Comparison of ENCODE assay signal across 9 cellular contexts in the genomic region with DNA sequence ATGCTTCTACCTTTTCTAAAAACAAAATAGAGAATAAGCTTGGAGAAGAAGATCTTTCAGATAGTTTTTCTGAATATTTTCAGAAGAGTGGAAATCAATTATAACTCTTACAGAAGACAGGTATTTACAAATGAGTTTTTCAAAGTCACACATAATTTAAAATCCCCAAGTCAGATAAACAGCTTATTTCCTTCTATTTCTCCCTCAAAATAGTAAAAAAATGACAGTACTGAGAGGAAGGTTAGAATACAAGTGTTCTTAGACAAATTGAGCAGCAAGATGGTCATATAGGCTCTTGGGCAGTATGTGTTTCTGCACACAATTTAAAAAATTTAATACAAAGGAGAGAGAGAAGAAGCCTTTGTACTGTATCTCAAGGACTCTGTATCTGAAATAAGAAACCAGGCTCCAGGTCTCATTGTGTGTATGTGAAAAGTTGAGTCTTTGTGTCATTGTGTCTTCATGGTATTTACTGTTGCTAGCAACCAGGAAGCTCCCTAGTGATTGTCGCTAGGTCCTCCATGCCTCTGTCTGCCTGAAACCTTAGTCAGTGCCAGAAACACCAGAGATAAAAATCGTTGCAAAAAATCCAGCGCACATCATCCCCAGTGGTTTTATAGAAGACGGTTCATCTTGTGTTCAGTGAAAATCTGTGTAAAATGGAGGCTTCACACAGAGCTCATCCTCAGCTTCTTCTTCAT. TPM values are rescaled to one million over a fixed set of nuclear protein-coding genes. Genes with fewer than 3 reads are reported as not detected.
DNase-seq lines count a peak whose midpoint lies in the region; ATAC-seq lines count a peak whose summit lies in the region.
"Had no signal": no experiment of that assay in that cellular context is flagged by ENCODE, and none has a peak within 500 bp of the region (broad histone marks: within the 10 kb centered on the region; RNA-seq: fewer than 3 reads in every experiment).

No MANE protein-coding gene starts in this region.

- no peaks in the 10 kb centered on the region for H3K27me3 ChIP-seq in BLaER1 treated with 17β-estradiol and CSF1 and Interleukin-3, amounts not matched to agents 10 nM and 100 nM
- H3K27me3 ChIP-seq in trophoblast cell (ENCODE audit: insufficient read depth, low read length): no peaks in the 10 kb centered on the region

- DNase-seq in KBM-7 (peak; percentile 54), SK-N-DZ (ENCODE audit: low spot score) (peak; percentile 54), fibroblast of peridontal ligament (ENCODE audit: extremely low read depth) (peak; percentile 45), trophoblast cell (peak; percentile 89 to 96), mesenteric fat pad (ENCODE audit: low spot score) (no peak)
- DNase-seq in stimulated activated CD4-positive, alpha-beta T cell treated with anti-CD3 and anti-CD28 coated beads, Interleukin-4, amount 100 ng/mL, for 4 hours: no peak
- DNase-seq: activated naive CD8-positive, alpha-beta T cell treated with anti-CD3 and anti-CD28 coated beads, Interleukin-2, amount 10 ng/mL, durations not matched to agents 7 days and 5 days had no signal

- H3K4me1 ChIP-seq in BLaER1 treated with 17β-estradiol and CSF1 and Interleukin-3, amounts not matched to agents 10 nM and 100 nM: peaks cover 24 to 51% (median 30%) of the 10 kb centered on the region in 10 experiments
- no peaks in the 10 kb centered on the region for H3K4me1 ChIP-seq in trophoblast cell (ENCODE audit: control insufficient read depth in 1 of 2, insufficient read depth in 2 of 2, low read length in 2 of 2)

- no peak overlapping the region for H2AK5ac ChIP-seq in trophoblast cell (ENCODE audit: low read length)

- no peak overlapping the region for H3K18ac ChIP-seq in trophoblast cell (ENCODE audit: low read length)

- no peaks in the 10 kb centered on the region for H4K20me1 ChIP-seq in BLaER1 treated with 17β-estradiol and CSF1 and Interleukin-3, amounts not matched to agents 10 nM and 100 nM

- no peak overlapping the region for H3K14ac ChIP-seq in trophoblast cell (ENCODE audit: low read length)

- H2AFZ ChIP-seq in trophoblast cell (ENCODE audit: insufficient read depth, low read length, poor library complexity): no peak overlapping the region

- H4K91ac ChIP-seq in trophoblast cell (ENCODE audit: low read depth, low read length): no peak overlapping the region

- in situ Hi-C loops in KBM-7 (cut with MboI; ENCODE audit: low pct_unique_long_range_greater_than_20kb, low sequenced_read_pairs): no loop called here

- ATAC-seq in HG02938 (IDR thresholded peaks at IDR 0.05; ENCODE audit: unreplicated experiment): no peak

- WGBS in trophoblast cell (ENCODE audit: extremely low coverage, insufficient coverage, insufficient read length): no CpG with 5 or more reads among the region's 4 CpGs

- H4K12ac ChIP-seq in trophoblast cell (ENCODE audit: low read depth, low read length): no peak overlapping the region

- H3K4ac ChIP-seq in trophoblast cell (ENCODE audit: low read depth, low read length): no peak overlapping the region

- H3K4me2 ChIP-seq in BLaER1 treated with 17β-estradiol and CSF1 and Interleukin-3, amounts not matched to agents 10 nM and 100 nM: peak overlapping the region; percentile 34 to 79 (median 62)
- no peak overlapping the region for H3K4me2 ChIP-seq in trophoblast cell (ENCODE audit: low read length)

- H3K4me3 ChIP-seq in BLaER1 treated with 17β-estradiol and CSF1 and Interleukin-3, amounts not matched to agents 10 nM and 100 nM: peak overlapping the region in 1 of 10 experiments; percentile 20; a peak in 2 of 20 replicates
- H3K4me3 ChIP-seq in trophoblast cell (ENCODE audit: low read depth, low read length): no peak overlapping the region

- no peak overlapping the region for H2BK5ac ChIP-seq in trophoblast cell (ENCODE audit: low read depth, low read length, poor library complexity)

- H3K23ac ChIP-seq in trophoblast cell (ENCODE audit: low read length): no peak overlapping the region

- no peak overlapping the region for H4K8ac ChIP-seq in trophoblast cell (ENCODE audit: low read depth, low read length)

- H2BK120ac ChIP-seq in trophoblast cell (ENCODE audit: insufficient read depth, low read length, poor library complexity): no peak overlapping the region

- peak overlapping the region in 3 of 11 experiments; percentile 10 to 47 (median 30); a peak in 5 of 22 replicates for H3K9ac ChIP-seq in BLaER1 treated with 17β-estradiol and CSF1 and Interleukin-3, amounts not matched to agents 10 nM and 100 nM
- H3K9ac ChIP-seq in trophoblast cell (ENCODE audit: low read length): no peak overlapping the region

- no peaks in the 10 kb centered on the region for H3K36me3 ChIP-seq in BLaER1 treated with 17β-estradiol and CSF1 and Interleukin-3, amounts not matched to agents 10 nM and 100 nM
- H3K36me3 ChIP-seq in trophoblast cell (ENCODE audit: control insufficient read depth in 1 of 2, insufficient read depth in 2 of 2, low read length in 2 of 2): no peaks in the 10 kb centered on the region

- no peaks in the 10 kb centered on the region for H3K79me1 ChIP-seq in trophoblast cell (ENCODE audit: low read length)

- no peak overlapping the region for H2BK12ac ChIP-seq in trophoblast cell (ENCODE audit: low read length)

- peak overlapping the region in 5 of 11 experiments; percentile 5 to 76 (median 41); a peak in 7 of 22 replicates for H3K27ac ChIP-seq in BLaER1 treated with 17β-estradiol and CSF1 and Interleukin-3, amounts not matched to agents 10 nM and 100 nM
- H3K27ac ChIP-seq in trophoblast cell (ENCODE audit: low read depth, low read length): no peak overlapping the region

- no peaks in the 10 kb centered on the region for H3K79me2 ChIP-seq in trophoblast cell (ENCODE audit: control insufficient read depth, insufficient read depth, low read length, poor library complexity)

- H3K9me3 ChIP-seq in BLaER1 treated with 17β-estradiol and CSF1 and Interleukin-3, amounts not matched to agents 10 nM and 100 nM (replicated peaks in 1 of 11): no peaks in the 10 kb centered on the region
- H3K9me3 ChIP-seq in trophoblast cell (ENCODE audit: insufficient read depth, low read depth, low read length): no peaks in the 10 kb centered on the region

RNA-seq across cellular contexts. Expression of a gene that starts 12.9 kb away (rescaled TPM):
- polyA plus RNA-seq in SK-N-DZ (2014; cell fraction: cytosol; rRNA removed): 3,823 and 4,070 TPM in 2 replicates
- polyA plus RNA-seq in SK-N-DZ (2014; cell fraction: nucleus; rRNA removed): 973 and 1,840 TPM in 2 replicates
- polyA plus RNA-seq in trophoblast cell (2013): 395 and 404 TPM in 2 replicates
- total RNA-seq in mesenteric fat pad: 121 TPM

Comparison
In these comparisons a context has a peak if more than half of its experiments do, and no peak if none do; other contexts are left out.
1. DNase-seq: peak in KBM-7 (single experiment), SK-N-DZ (single experiment), fibroblast of peridontal ligament (single experiment) and trophoblast cell (2 of 2); none in stimulated activated CD4-positive, alpha-beta T cell treated with anti-CD3 and anti-CD28 coated beads, Interleukin-4, amount 100 ng/mL, for 4 hours (0 of 2) and mesenteric fat pad (single experiment).